In genomic region chr1:201625711-201626300, GRCh38 we compare ENCODE assay signal across 2 cellular contexts.
A peak's percentile ranks its signal among the peaks of the same experiment; 100 is the strongest.
TF ChIP-seq lines count a peak whose summit lies in the region.

No MANE protein-coding gene starts in this region.

TF ChIP-seq in A549, 52 proteins besides CTCF, POLR2A, EP300 and RAD21:
- no peak for TF ChIP-seq ZC3H11A (IDR thresholded peaks at IDR 0.05)
- no peak for TF ChIP-seq ZFP36 (IDR thresholded peaks at IDR 0.05; ENCODE audit: borderline replicate concordance, partially characterized antibody)
- TF ChIP-seq ATOH8 (CRISPR knock-in tag; IDR thresholded peaks at IDR 0.05; ENCODE audit: low read depth), result no peak
- no peak for TF ChIP-seq PBX3 (IDR thresholded peaks at IDR 0.05)
- no peak for TF ChIP-seq EHMT2 (IDR thresholded peaks at IDR 0.05; ENCODE audit: low read depth)

TF ChIP-seq in IMR-90, 13 proteins besides CTCF, POLR2A, EP300 and RAD21:
- TF ChIP-seq CEBPB (IDR thresholded peaks at IDR 0.05; ENCODE audit: low read depth, low read length) (no peak), MXI1 (IDR thresholded peaks at IDR 0.05; ENCODE audit: borderline replicate concordance, low read depth, low read length) (no peak), MAFK (IDR thresholded peaks at IDR 0.05; ENCODE audit: low read depth, low read length) (0 out of 2 replicates have a peak, but pooled peaks have one; percentile 4), RFX5 (IDR thresholded peaks at IDR 0.05; ENCODE audit: low read depth, low read length) (no peak), FOS (IDR thresholded peaks at IDR 0.05; ENCODE audit: low read depth, low read length) (no peak)
